26 cellular contexts compared by ENCODE assay signal in genomic region chr3:32644380-32644779, GRCh38.
"Had no signal": no experiment of that assay in that cellular context is flagged by ENCODE, and none has a peak within 500 bp of the region (broad histone marks: within the 10 kb centered on the region; RNA-seq: fewer than 3 reads in every experiment).

No MANE protein-coding gene starts in this region.

- H3K27me3 Mint-ChIP-seq: activated naive CD8-positive, alpha-beta T cell had no signal

- H3K27me3 ChIP-seq: body of pancreas, colonic mucosa, gastroesophageal sphincter had no signal

- H3K4me1 Mint-ChIP-seq: activated B cell treated with CpG ODN at 0.5 μM for 24 hours; activated T-helper 17 cell treated with anti-CD3 and anti-CD28 coated beads, Interleukin-2, amount 50 U/mL, for 72 hours had no signal

- H3K9me3 ChIP-seq: body of pancreas, colonic mucosa, gastroesophageal sphincter, heart right ventricle had no signal

- ATAC-seq: activated CD4-positive, CD25-positive, alpha-beta regulatory T cell treated with anti-CD3 and anti-CD28 coated beads, Interleukin-2, amount 50 U/mL, for 24 hours; activated CD8-positive, alpha-beta T cell treated with anti-CD3 and anti-CD28 coated beads for 36 hours; activated T-cell treated with anti-CD3 and anti-CD28 coated beads, Interleukin-2, amount 50 U/mL, for 4 hours; activated T-helper 17 cell treated with anti-CD3 and anti-CD28 coated beads, Interleukin-2, amount 50 U/mL, for 72 hours; body of pancreas; esophagus mucosa; gastroesophageal sphincter; heart right ventricle had no signal

- H3K36me3 Mint-ChIP-seq: activated naive CD8-positive, alpha-beta T cell had no signal

- H3K4me3 ChIP-seq: body of pancreas, colonic mucosa, gastroesophageal sphincter, heart right ventricle had no signal

- H3K36me3 ChIP-seq: colonic mucosa, gastroesophageal sphincter, heart right ventricle had no signal

- DNase-seq: activated B cell treated with CpG ODN at 0.5 μM for 24 hours; activated CD4-positive, alpha-beta T cell treated with anti-CD3 and anti-CD28 coated beads for 48 hours; activated CD4-positive, alpha-beta T cell treated with anti-CD3 and anti-CD28 coated beads, Interleukin-2, amount 50 U/mL, for 1 hour; activated CD4-positive, alpha-beta T cell treated with anti-CD3 and anti-CD28 coated beads, Interleukin-2, amount 50 U/mL, for 48 hours; activated CD8-positive, alpha-beta memory T cell treated with anti-CD3 and anti-CD28 coated beads for 24 hours; activated CD8-positive, alpha-beta T cell treated with anti-CD3 and anti-CD28 coated beads for 36 hours; activated effector memory CD4-positive, alpha-beta T cell treated with Interleukin-2 at 50 U/mL for 16 hours; activated gamma-delta T cell treated with Interleukin-2 at 50 U/mL for 16 hours; activated naive CD4-positive, alpha-beta T cell treated with anti-CD3 and anti-CD28 coated beads, Interleukin-2, amount 50 U/mL, for 16 hours; activated naive CD4-positive, alpha-beta T cell treated with Interleukin-2 at 50 U/mL for 16 hours; activated T-cell treated with anti-CD3 and anti-CD28 coated beads, Interleukin-2, amount 50 U/mL, for 4 hours; amniotic stem cell; aorta; body of pancreas; caudate nucleus; colonic mucosa; effector CD8-positive, alpha-beta T cell; foreskin fibroblast; heart right ventricle; T-helper 2 cell had no signal

- H3K27ac Mint-ChIP-seq: activated B cell treated with CpG ODN at 0.5 μM for 24 hours; activated CD8-positive, alpha-beta T cell treated with anti-CD3 and anti-CD28 coated beads for 36 hours; activated naive CD8-positive, alpha-beta T cell; activated T-helper 17 cell treated with anti-CD3 and anti-CD28 coated beads, Interleukin-2, amount 50 U/mL, for 72 hours had no signal

- H3K4me1 ChIP-seq: body of pancreas, colonic mucosa, gastroesophageal sphincter, heart right ventricle had no signal

- H3K27ac ChIP-seq: body of pancreas, colonic mucosa, gastroesophageal sphincter, heart right ventricle, VCaP had no signal

- H3K4me3 Mint-ChIP-seq: activated B cell treated with CpG ODN at 0.5 μM for 24 hours; activated CD8-positive, alpha-beta T cell treated with anti-CD3 and anti-CD28 coated beads for 36 hours; activated naive CD8-positive, alpha-beta T cell; activated T-cell treated with anti-CD3 and anti-CD28 coated beads, Interleukin-2, amount 50 U/mL, for 4 hours; activated T-helper 17 cell treated with anti-CD3 and anti-CD28 coated beads, Interleukin-2, amount 50 U/mL, for 72 hours had no signal

- H3K9me3 Mint-ChIP-seq: activated B cell treated with CpG ODN at 0.5 μM for 24 hours; activated CD8-positive, alpha-beta T cell treated with anti-CD3 and anti-CD28 coated beads for 36 hours; activated T-cell treated with anti-CD3 and anti-CD28 coated beads, Interleukin-2, amount 50 U/mL, for 4 hours; activated T-helper 17 cell treated with anti-CD3 and anti-CD28 coated beads, Interleukin-2, amount 50 U/mL, for 72 hours had no signal
